ENCODE assay signal across 29 cellular contexts in the genomic region with DNA sequence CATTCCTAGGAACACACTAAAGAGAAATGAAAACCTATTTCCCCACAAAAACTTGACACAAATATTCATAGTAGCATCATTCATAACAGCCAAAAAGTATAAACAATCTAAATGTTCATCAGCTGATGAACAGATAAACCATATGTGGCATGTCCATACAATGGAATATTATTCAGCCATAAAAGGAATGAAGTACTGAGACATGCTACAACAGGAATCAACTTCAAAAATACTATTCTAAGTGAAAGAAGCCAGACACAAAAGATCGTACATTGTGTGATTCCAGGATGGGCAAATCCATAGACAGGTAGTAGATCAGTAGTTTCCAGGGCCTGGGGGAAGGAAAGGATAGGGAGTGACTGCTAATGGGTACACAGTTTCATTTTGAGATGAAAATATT.
"Had no signal": no experiment of that assay in that cellular context is flagged by ENCODE, and none has a peak within 500 bp of the region (broad histone marks: within the 10 kb centered on the region; RNA-seq: fewer than 3 reads in every experiment).

No MANE protein-coding gene starts in this region.

- H3K4me3 ChIP-seq: esophagus muscularis mucosa, lower lobe of right lung, mucosa of descending colon, neural progenitor cell, prostate gland, right atrium auricular region, smooth muscle cell, stomach, thyroid gland, vagina had no signal

- ATAC-seq: effector memory CD8-positive, alpha-beta T cell; left ventricle myocardium superior; lower lobe of right lung; mucosa of descending colon; natural killer cell treated with Interleukin-12 subunit alpha and Interleukin-12 subunit beta and Interleukin-15 and Interleukin-18, amount 100 ng/mL, for 72 hours; sciatic nerve had no signal

- DNase-seq: cortex of kidney; effector memory CD8-positive, alpha-beta T cell; hypothalamus; immature natural killer cell; islet precursor cell; left ventricle myocardium superior; lower lobe of right lung; mucosa of descending colon; naive B cell; stimulated activated CD4-positive, alpha-beta T cell treated with anti-CD3 and anti-CD28 coated beads, Interleukin-12 subunit alpha, Interleukin-12 subunit beta, amount 100 ng/mL, for 4 hours; stimulated activated CD4-positive, alpha-beta T cell treated with anti-CD3 and anti-CD28 coated beads, Interleukin-1b, Interleukin-23, amount 100 ng/mL, for 48 hours; stimulated activated CD4-positive, alpha-beta T cell treated with anti-CD3 and anti-CD28 coated beads, Interleukin-4, amount 100 ng/mL, for 1 hour; stimulated activated CD8-positive, alpha-beta memory T cell treated with anti-CD3 and anti-CD28 coated beads, Interleukin-4, amount 100 ng/mL, for 48 hours; stimulated activated naive CD4-positive, alpha-beta T cell; stomach; thyroid gland; trophoblast cell had no signal

- H3K36me3 ChIP-seq: lower lobe of right lung, neural progenitor cell, prostate gland, right atrium auricular region, thyroid gland, vagina had no signal

- H3K27ac Mint-ChIP-seq: effector memory CD8-positive, alpha-beta T cell; memory B cell; natural killer cell treated with Interleukin-12 subunit alpha and Interleukin-12 subunit beta and Interleukin-15 and Interleukin-18, amount 100 ng/mL, for 72 hours; neural progenitor cell had no signal

- H3K27me3 Mint-ChIP-seq: effector memory CD8-positive, alpha-beta T cell; memory B cell; naive B cell; natural killer cell treated with Interleukin-12 subunit alpha and Interleukin-12 subunit beta and Interleukin-15 and Interleukin-18, amount 100 ng/mL, for 72 hours had no signal

- H3K27ac ChIP-seq: esophagus muscularis mucosa, lower lobe of right lung, neural progenitor cell, prostate gland, right atrium auricular region, stomach, thyroid gland, vagina had no signal

- H2AFZ ChIP-seq: neural progenitor cell had no signal

- H3K4me2 ChIP-seq: neural progenitor cell, smooth muscle cell had no signal

- H3K9me3 ChIP-seq: esophagus muscularis mucosa, lower lobe of right lung, mucosa of descending colon, prostate gland, right atrium auricular region, stomach, thyroid gland, vagina had no signal

- H3K4me1 ChIP-seq: lower lobe of right lung, neural progenitor cell, prostate gland had no signal

- H3K9me3 Mint-ChIP-seq: effector memory CD8-positive, alpha-beta T cell; immature natural killer cell; memory B cell; natural killer cell treated with Interleukin-12 subunit alpha and Interleukin-12 subunit beta and Interleukin-15 and Interleukin-18, amount 100 ng/mL, for 72 hours had no signal

- H3K4me1 Mint-ChIP-seq: neural progenitor cell had no signal

- H3K36me3 Mint-ChIP-seq: natural killer cell treated with Interleukin-12 subunit alpha and Interleukin-12 subunit beta and Interleukin-15 and Interleukin-18, amount 100 ng/mL, for 72 hours had no signal

- H3K4me3 Mint-ChIP-seq: immature natural killer cell; memory B cell; mesothelial cell of epicardium; naive B cell; natural killer cell treated with Interleukin-12 subunit alpha and Interleukin-12 subunit beta and Interleukin-15 and Interleukin-18, amount 100 ng/mL, for 72 hours; neural progenitor cell had no signal

- H3K27me3 ChIP-seq: esophagus muscularis mucosa, neural progenitor cell, right atrium auricular region, stomach, thyroid gland, vagina had no signal

- H3K9ac ChIP-seq: neural progenitor cell had no signal

- FAIRE-seq: endometrium, frontal cortex had no signal
